1 cellular context compared by ENCODE assay signal in genomic region chr19:38434549-38435051, GRCh38.
TF ChIP-seq lines count a peak whose summit lies in the region.

No MANE protein-coding gene starts in this region.

TF ChIP-seq in K562, 482 proteins besides CTCF, POLR2A, EP300 and RAD21:
- TF ChIP-seq ZSCAN29 (IDR thresholded peaks at IDR 0.05) (no peak), SFPQ (IDR thresholded peaks at IDR 0.05; ENCODE audit: low read depth, low read length) (no peak), ETS1 (conservative IDR thresholded peaks at IDR 0.05; ENCODE audit: control insufficient read depth, low read depth, low read length) (peak; percentile 42; the same call in 1 of the 2 replicates), HCFC1 (IDR thresholded peaks at IDR 0.05; ENCODE audit: low read depth, low read length) (no peak), MAFG (tag; conservative IDR thresholded peaks at IDR 0.05) (peak; percentile 98), FOXJ2 (tag; IDR thresholded peaks at IDR 0.05) (no peak), FOXP4 (CRISPR knock-in tag; IDR thresholded peaks at IDR 0.05; ENCODE audit: borderline replicate concordance) (no peak), GATA2 (CRISPR knock-in tag; IDR thresholded peaks at IDR 0.05) (no peak), CTBP1 (IDR thresholded peaks at IDR 0.05; ENCODE audit: borderline replicate concordance) (peak; percentile 29; the same call in 1 of the 2 replicates), CCNT2 (IDR thresholded peaks at IDR 0.05; ENCODE audit: borderline replicate concordance, extremely low read depth, insufficient read length, low read depth, low read length) (no peak), PTBP1 (IDR thresholded peaks at IDR 0.05; ENCODE audit: low read depth, low read length) (no peak), EZH2 (IDR thresholded peaks at IDR 0.05; ENCODE audit: borderline replicate concordance, low read depth, low read length) (no peak), FOXO4 (CRISPR knock-in tag; IDR thresholded peaks at IDR 0.05) (no peak), ZNF696 (CRISPR knock-in tag; conservative IDR thresholded peaks at IDR 0.05) (no peak), C11orf30 (IDR thresholded peaks at IDR 0.05; ENCODE audit: low read depth) (peak; percentile 100), SMARCA4 (IDR thresholded peaks at IDR 0.05) (0 out of 2 replicates have a peak, but pooled peaks have one; percentile 25), JUNB (CRISPR knock-in tag; conservative IDR thresholded peaks at IDR 0.05) (no peak), MAFK (IDR thresholded peaks at IDR 0.05; ENCODE audit: low read length) (peak; percentile 100), MED1 (CRISPR knock-in tag; IDR thresholded peaks at IDR 0.05; ENCODE audit: borderline replicate concordance) (no peak), PHF8 (IDR thresholded peaks at IDR 0.05; ENCODE audit: borderline replicate concordance, low read length) (peak; percentile 19; the same call in 1 of the 2 replicates), SMARCE1 (IDR thresholded peaks at IDR 0.05) (peak; percentile 33; the same call in 1 of the 2 replicates), POU5F1 (IDR thresholded peaks at IDR 0.05; ENCODE audit: borderline replicate concordance, low read depth, low read length, partially characterized antibody) (no peak), ZBTB7A (IDR thresholded peaks at IDR 0.05; ENCODE audit: borderline replicate concordance, control insufficient read depth, low read depth, low read length) (peak; percentile 41; the same call in 1 of the 2 replicates), MAZ (CRISPR knock-in tag; conservative IDR thresholded peaks at IDR 0.05 in 1 of 2, IDR thresholded peaks at IDR 0.05 in 1 of 2) (peak in 1 of 2 experiments; percentile 20; a peak in 1 of 4 replicates), RBFOX2 (IDR thresholded peaks at IDR 0.05; ENCODE audit: low read depth, low read length) (peak; percentile 57), NFE2 (IDR thresholded peaks at IDR 0.05; ENCODE audit: low read depth) (peak; percentile 57), VEZF1 (CRISPR knock-in tag; IDR thresholded peaks at IDR 0.05) (peak; percentile 40; the same call in 1 of the 2 replicates), PHF20 (IDR thresholded peaks at IDR 0.05; ENCODE audit: partially characterized antibody) (no peak), XRCC5 (IDR thresholded peaks at IDR 0.05; ENCODE audit: low read depth, low read length) (no peak), MTA3 (IDR thresholded peaks at IDR 0.05; ENCODE audit: borderline replicate concordance) (0 out of 2 replicates have a peak, but pooled peaks have one; percentile 43), SMARCB1 (IDR thresholded peaks at IDR 0.05; ENCODE audit: insufficient read length, low read depth) (no peak), ZNF444 (CRISPR knock-in tag; IDR thresholded peaks at IDR 0.05) (no peak), ZNF316 (IDR thresholded peaks at IDR 0.05) (peak; percentile 100), KDM1A (IDR thresholded peaks at IDR 0.05) (peak in 1 of 2 experiments; percentile 38; a peak in 1 of 4 replicates), ETV5 (CRISPR knock-in tag; IDR thresholded peaks at IDR 0.05; ENCODE audit: low read depth) (no peak), NEUROD1 (IDR thresholded peaks at IDR 0.05; ENCODE audit: borderline replicate concordance, low read depth, low read length, partially characterized antibody) (peak; percentile 12), ZNF507 (tag; conservative IDR thresholded peaks at IDR 0.05) (no peak), ZNF121 (CRISPR knock-in tag; conservative IDR thresholded peaks at IDR 0.05) (no peak), CC2D1A (IDR thresholded peaks at IDR 0.05) (no peak), MAFF (IDR thresholded peaks at IDR 0.05; ENCODE audit: low read length) (peak; percentile 99)
- TF ChIP-seq, protein P1, sequence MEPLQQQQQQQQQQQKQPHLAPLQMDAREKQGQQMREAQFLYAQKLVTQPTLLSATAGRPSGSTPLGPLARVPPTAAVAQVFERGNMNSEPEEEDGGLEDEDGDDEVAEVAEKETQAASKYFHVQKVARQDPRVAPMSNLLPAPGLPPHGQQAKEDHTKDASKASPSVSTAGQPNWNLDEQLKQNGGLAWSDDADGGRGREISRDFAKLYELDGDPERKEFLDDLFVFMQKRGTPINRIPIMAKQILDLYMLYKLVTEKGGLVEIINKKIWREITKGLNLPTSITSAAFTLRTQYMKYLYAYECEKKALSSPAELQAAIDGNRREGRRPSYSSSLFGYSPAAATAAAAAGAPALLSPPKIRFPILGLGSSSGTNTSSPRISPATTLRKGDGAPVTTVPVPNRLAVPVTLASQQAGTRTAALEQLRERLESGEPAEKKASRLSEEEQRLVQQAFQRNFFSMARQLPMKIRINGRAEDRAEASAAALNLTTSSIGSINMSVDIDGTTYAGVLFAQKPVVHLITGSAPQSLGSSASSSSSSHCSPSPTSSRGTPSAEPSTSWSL (CRISPR knock-in tag; IDR thresholded peaks at IDR 0.05; ENCODE audit: borderline replicate concordance), result no peak
